Comparison of ENCODE assay signal across 10 cellular contexts in the genomic region with DNA sequence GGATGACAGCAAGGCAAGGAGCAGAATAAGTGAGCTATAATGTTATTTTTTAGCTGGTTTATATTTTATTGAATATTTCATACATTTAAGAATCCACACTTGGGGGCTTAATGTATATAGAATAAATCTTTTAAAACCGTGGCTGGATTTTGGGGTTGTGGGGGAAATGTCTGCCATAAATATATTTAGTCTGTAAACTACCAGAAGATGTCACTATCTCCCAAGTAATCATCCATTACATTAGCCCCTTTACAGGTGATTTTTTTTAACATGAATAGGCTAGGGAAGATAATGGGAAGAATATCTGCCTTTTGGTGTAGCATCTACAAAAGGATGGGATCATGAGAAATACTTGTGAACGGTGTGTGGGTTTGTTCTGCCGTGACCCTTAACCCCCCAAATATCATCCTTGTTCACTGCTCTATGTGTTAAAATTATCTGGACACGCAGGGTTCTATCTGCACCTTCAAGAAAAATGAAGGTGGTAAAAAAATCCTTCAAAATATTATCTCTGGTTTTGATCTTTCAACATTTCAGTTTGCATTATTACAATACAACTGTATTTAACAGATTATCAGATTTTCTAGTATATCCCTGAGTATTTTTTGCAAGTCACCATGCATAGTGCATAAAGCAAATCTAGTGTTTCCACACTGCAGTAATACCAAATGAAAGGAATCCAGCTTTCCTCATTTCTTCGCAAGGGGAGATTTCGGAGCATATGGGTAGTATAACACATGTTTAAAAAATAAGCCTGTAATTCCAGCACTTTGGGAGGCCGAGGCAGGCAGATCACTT. TPM values are rescaled to one million over a fixed set of nuclear protein-coding genes. Genes with fewer than 3 reads are reported as not detected.
DNase-seq lines count a peak whose midpoint lies in the region; ATAC-seq, FAIRE-seq and TF ChIP-seq lines count a peak whose summit lies in the region.
"Had no signal": no experiment of that assay in that cellular context is flagged by ENCODE, and none has a peak within 500 bp of the region (broad histone marks: within the 10 kb centered on the region; RNA-seq: fewer than 3 reads in every experiment).

No MANE protein-coding gene starts in this region.

- TF ChIP-seq CTCF in pancreas (IDR thresholded peaks at IDR 0.05), result no peak

- intact Hi-C loops in pancreas (cut with DNase I), result no loop called here

- no peaks in the 10 kb centered on the region for H3K9me3 Mint-ChIP-seq in naive thymus-derived CD8-positive, alpha-beta T cell

- no peaks in the 10 kb centered on the region for H3K9me3 ChIP-seq in pancreas
- H3K9me3 ChIP-seq: BLaER1 had no signal

- no peak overlapping the region for H3K4me3 Mint-ChIP-seq in naive thymus-derived CD8-positive, alpha-beta T cell

- no peaks in the 10 kb centered on the region for H3K27me3 ChIP-seq in pancreas
- H3K27me3 ChIP-seq: BLaER1 had no signal

- H3K4me1 Mint-ChIP-seq in naive thymus-derived CD8-positive, alpha-beta T cell, result no peaks in the 10 kb centered on the region

- H3K4me3 ChIP-seq in pancreas, result no peak overlapping the region
- H3K4me3 ChIP-seq: BLaER1 had no signal

- peak; percentile 60 for DNase-seq in NCI-H1436 (lab: John Stamatoyannopoulos, UW)
- DNase-seq in NCI-H1436 treated with DMSO at 0.1 percent for 48 hours (lab: John Stamatoyannopoulos, UW), result no peak
- DNase-seq in NCI-H2227 treated with DMSO at 0.1 percent for 48 hours (lab: John Stamatoyannopoulos, UW), result peak; percentile 39
- peak; percentile 20 for DNase-seq in dedifferentiated amniotic fluid mesenchymal stem cell (ENCODE audit: extremely low spot score)
- DNase-seq in pancreas, result no peak
- no peak for DNase-seq in naive thymus-derived CD8-positive, alpha-beta T cell
- no peak for DNase-seq in nucleus accumbens (lab: John Stamatoyannopoulos, UW)
- DNase-seq: right cardiac atrium had no signal

- WGBS in pancreas, 2 donors, result 77 to 81% methylated on average over 7 of the region's 7 CpGs

- peak; percentile 54 for FAIRE-seq in pancreas (lab: Jason Lieb, UNC)

- no peaks in the 10 kb centered on the region for H3K36me3 Mint-ChIP-seq in naive thymus-derived CD8-positive, alpha-beta T cell

- POLR2A ChIA-PET in naive thymus-derived CD8-positive, alpha-beta T cell (lab: Charles Lee), result no interaction called here

- H3K27me3 Mint-ChIP-seq in naive thymus-derived CD8-positive, alpha-beta T cell, result peaks cover 1 to 10% (median 5%) of the 10 kb centered on the region in 5 donors

- ATAC-seq in pancreas (peak in 2 of 4 donors; percentile 57 to 62), GM21360 (IDR thresholded peaks at IDR 0.05; ENCODE audit: unreplicated experiment) (no peak)
- no peak for ATAC-seq in naive thymus-derived CD8-positive, alpha-beta T cell

- no peak overlapping the region for H3K27ac ChIP-seq in pancreas
- H3K27ac ChIP-seq: BLaER1 had no signal

- no peaks in the 10 kb centered on the region for H3K36me3 ChIP-seq in pancreas
- H3K36me3 ChIP-seq: BLaER1 had no signal

- H3K4me1 ChIP-seq in pancreas, result peaks cover 0 to 5% (median 0%) of the 10 kb centered on the region in 3 donors
- H3K4me1 ChIP-seq: BLaER1 had no signal

- no peak overlapping the region for H3K27ac Mint-ChIP-seq in naive thymus-derived CD8-positive, alpha-beta T cell

RNA-seq across cellular contexts. Expression of a gene that starts 8.0 kb away (rescaled TPM):
- under 1 TPM in 2 of 6 donors, not detected in 4; 0.16 to 0.18 TPM for total RNA-seq in pancreas
- not detected for polyA plus RNA-seq in pancreas
- total RNA-seq in naive thymus-derived CD8-positive, alpha-beta T cell, result not detected
- polyA plus RNA-seq in naive thymus-derived CD8-positive, alpha-beta T cell, result not detected

Comparison
In these comparisons a context has a peak if more than half of its experiments do, and no peak if none do; other contexts are left out.
1. DNase-seq: peak in NCI-H1436 (single experiment), NCI-H2227 treated with DMSO at 0.1 percent for 48 hours (single experiment) and dedifferentiated amniotic fluid mesenchymal stem cell (single experiment); none in NCI-H1436 treated with DMSO at 0.1 percent for 48 hours (single experiment), pancreas (0 of 6), naive thymus-derived CD8-positive, alpha-beta T cell (0 of 10) and nucleus accumbens (0 of 56).